In genomic region chr3:45677045-45677436, GRCh38 we compare ENCODE assay signal across 8 cellular contexts. TPM values are rescaled to one million over a fixed set of nuclear protein-coding genes. Genes with fewer than 3 reads are reported as not detected.
DNase-seq lines count a peak whose midpoint lies in the region; ATAC-seq lines count a peak whose summit lies in the region.

No MANE protein-coding gene starts in this region.

- peak overlapping the region; percentile 33 for H3K27ac ChIP-seq in caudate nucleus (ENCODE audit: low read depth, low read length)
- peak overlapping the region; percentile 38 for H3K27ac ChIP-seq in urinary bladder (ENCODE audit: low read depth)

- 47% methylated on average over 5 of the region's 5 CpGs for WGBS in urinary bladder

- DNase-seq in ELR (ENCODE audit: low read depth) (peak; percentile 51), T1000 (lab: John Stamatoyannopoulos, UW) (peak; percentile 19), caudate nucleus (lab: John Stamatoyannopoulos, UW) (no peak), medulla oblongata (ENCODE audit: extremely low spot score) (peak; percentile 30), NCI-H748 treated with DMSO at 0.1 percent for 48 hours (lab: John Stamatoyannopoulos, UW) (no peak), NCI-H146 (lab: John Stamatoyannopoulos, UW) (no peak)

- H3K4me1 ChIP-seq in urinary bladder (ENCODE audit: insufficient read depth): no peaks in the 10 kb centered on the region

- ATAC-seq in GM21447 (IDR thresholded peaks at IDR 0.05; ENCODE audit: unreplicated experiment): no peak

- peaks cover 2% of the 10 kb centered on the region for H3K36me3 ChIP-seq in urinary bladder (ENCODE audit: insufficient read depth)

- no peak overlapping the region for H3K4me3 ChIP-seq in urinary bladder (ENCODE audit: low read depth, low read length)

RNA-seq across cellular contexts. Expression of gene SACM1L, which starts 12.2 kb away (rescaled TPM):
- 77.9 TPM for total RNA-seq in urinary bladder
- polyA plus RNA-seq in urinary bladder: 23.4 TPM

Comparison
In these comparisons a context has a peak if more than half of its experiments do, and no peak if none do; other contexts are left out.
1. DNase-seq: peak in ELR (single experiment), T1000 (single experiment) and medulla oblongata (single experiment); none in caudate nucleus (0 of 61), NCI-H748 treated with DMSO at 0.1 percent for 48 hours (single experiment) and NCI-H146 (single experiment).